22 cellular contexts compared by ENCODE assay signal in genomic region chr7:133534816-133535215, GRCh38.
"Had no signal": no experiment of that assay in that cellular context is flagged by ENCODE, and none has a peak within 500 bp of the region (broad histone marks: within the 10 kb centered on the region; RNA-seq: fewer than 3 reads in every experiment).

No MANE protein-coding gene starts in this region.

- H3K79me2 ChIP-seq: hepatocyte had no signal

- H3K9ac ChIP-seq: neural progenitor cell had no signal

- H3K27me3 ChIP-seq: colonic mucosa, hepatocyte, neural progenitor cell, ovary, right atrium auricular region, sigmoid colon, upper lobe of left lung, uterus had no signal

- H3K27me3 Mint-ChIP-seq: naive thymus-derived CD4-positive, alpha-beta T cell had no signal

- ATAC-seq: left ventricle myocardium superior; naive thymus-derived CD4-positive, alpha-beta T cell had no signal

- H3K4me3 ChIP-seq: colonic mucosa, hepatocyte, lung, neural progenitor cell, ovary, right atrium auricular region, sigmoid colon, skin epidermis, upper lobe of left lung, uterus had no signal

- H3K4me2 ChIP-seq: hepatocyte, neural progenitor cell had no signal

- H3K36me3 ChIP-seq: colonic mucosa, neural progenitor cell, ovary, right atrium auricular region, sigmoid colon, upper lobe of left lung, uterus had no signal

- H3K27ac Mint-ChIP-seq: endodermal cell, neural progenitor cell had no signal

- DNase-seq: colonic mucosa; effector CD4-positive, alpha-beta T cell; endodermal cell; erythroblast; foreskin melanocyte; head of caudate nucleus; kidney; left cardiac atrium; left ventricle myocardium superior; naive thymus-derived CD4-positive, alpha-beta T cell; nucleus accumbens; ovary; sigmoid colon; stimulated activated CD4-positive, alpha-beta T cell treated with anti-CD3 and anti-CD28 coated beads, Interleukin-12 subunit alpha, Interleukin-12 subunit beta, amount 100 ng/mL, for 4 hours; stimulated activated naive CD4-positive, alpha-beta T cell treated with Interleukin-2 at 50 U/mL for 16 hours; upper lobe of left lung; uterus had no signal

- H3K9me3 Mint-ChIP-seq: endodermal cell, neural progenitor cell had no signal

- H2AFZ ChIP-seq: hepatocyte, neural progenitor cell had no signal

- H3K27ac ChIP-seq: colonic mucosa, hepatocyte, neural progenitor cell, ovary, right atrium auricular region, sigmoid colon, skin epidermis, upper lobe of left lung, uterus had no signal

- H3K4me1 Mint-ChIP-seq: neural progenitor cell had no signal

- H3K4me1 ChIP-seq: colonic mucosa, neural progenitor cell, upper lobe of left lung, uterus had no signal

- H3K9me3 ChIP-seq: colonic mucosa, ovary, right atrium auricular region, sigmoid colon, upper lobe of left lung, uterus had no signal

- H3K4me3 Mint-ChIP-seq: endodermal cell; naive thymus-derived CD4-positive, alpha-beta T cell; neural progenitor cell had no signal

- H3K36me3 Mint-ChIP-seq: neural progenitor cell had no signal
